ENCODE assay signal across 8 cellular contexts in genomic region chr2:27771548-27772335, GRCh38. TPM values are rescaled to one million over a fixed set of nuclear protein-coding genes. Genes with fewer than 3 reads are reported as not detected.
DNase-seq lines count a peak whose midpoint lies in the region; ATAC-seq and TF ChIP-seq lines count a peak whose summit lies in the region.

MRPL33 (plus strand) TSS chr2:27771719; CDS start chr2:27771778, 59 bp downstream.

- no peaks in the 10 kb centered on the region for H3K27me3 ChIP-seq in adipocyte (replicated peaks; ENCODE audit: control insufficient read depth, insufficient read depth, low read length)

- peaks cover 6% of the 10 kb centered on the region for H3K36me3 ChIP-seq in adipocyte (ENCODE audit: control insufficient read depth, insufficient read depth, low read length, severe bottlenecking)

- peaks cover 5% of the 10 kb centered on the region for H3K27me3 Mint-ChIP-seq in type B pancreatic cell

- H3K4me3 Mint-ChIP-seq in type B pancreatic cell = peak within 1 kb of the TSS; percentile 100

- peak within 1 kb of the TSS; percentile 96 for H3K9ac ChIP-seq in adipocyte (ENCODE audit: low read length)

- no peaks in the 10 kb centered on the region for H3K9me3 Mint-ChIP-seq in type B pancreatic cell

- peak within 1 kb of the TSS; percentile 98 for H3K27ac Mint-ChIP-seq in type B pancreatic cell

- H3K4me3 ChIP-seq in GM12865 (ENCODE audit: low read depth, low read length) = peak within 1 kb of the TSS; percentile 94
- H3K4me3 ChIP-seq in adipocyte (ENCODE audit: low read length) = peak within 1 kb of the TSS; percentile 93

- DNase-seq in GM12865 (ENCODE audit: low read depth) (peak; percentile 92), NCI-H1436 (lab: John Stamatoyannopoulos, UW) (peak; percentile 87), T follicular helper cell (ENCODE audit: low read depth) (peak; percentile 87), adipocyte (ENCODE audit: low read depth) (peak; percentile 96), cardiac septum (ENCODE audit: low spot score) (peak; percentile 97), pons (ENCODE audit: low spot score) (peak; percentile 86), type B pancreatic cell (ENCODE audit: extremely low spot score, unreplicated experiment) (peak; percentile 92)

- peaks cover 23% of the 10 kb centered on the region for H3K4me1 Mint-ChIP-seq in type B pancreatic cell (ENCODE audit: unreplicated experiment)

- H3K9me3 ChIP-seq in adipocyte (ENCODE audit: control insufficient read depth, low read length) = no peaks in the 10 kb centered on the region

- ATAC-seq in HG02763 (IDR thresholded peaks at IDR 0.05; ENCODE audit: unreplicated experiment) = peak; percentile 92

- no peak for TF ChIP-seq CTCF in GM12865 (IDR thresholded peaks at IDR 0.05; ENCODE audit: insufficient read depth, low read depth, low read length, missing control alignments)
- TF ChIP-seq CTCF in type B pancreatic cell (conservative IDR thresholded peaks at IDR 0.05) = no peak

- peaks cover 31% of the 10 kb centered on the region for H3K4me1 ChIP-seq in adipocyte (ENCODE audit: control insufficient read depth, insufficient read depth, low read length)

- H3K36me3 Mint-ChIP-seq in type B pancreatic cell = peaks cover 9% of the 10 kb centered on the region

- intact Hi-C loops in cardiac septum (cut with DNase I) = loop anchor here (5.0 kb wide), 1 partner anchor 621 kb away; the partner anchor contains the start of gene FOSL2

RNA-seq across cellular contexts. Expression of gene MRPL33, which starts in this region (rescaled TPM):
- total RNA-seq in cardiac septum (258 TPM), type B pancreatic cell (ENCODE audit: low replicate concordance) (54.6 and 63.4 TPM in 2 replicates)

Comparison
In these comparisons a context has a peak if more than half of its experiments do, and no peak if none do; other contexts are left out.
1. Peak in every context shown above with its lines: DNase-seq, ATAC-seq and H3K4me3 ChIP-seq.